12 cellular contexts compared by ENCODE assay signal in genomic region chr6:41785254-41785653, GRCh38. TPM values are rescaled to one million over a fixed set of nuclear protein-coding genes. Genes with fewer than 3 reads are reported as not detected.
DNase-seq lines count a peak whose midpoint lies in the region; ATAC-seq and TF ChIP-seq lines count a peak whose summit lies in the region.
"Had no signal": no experiment of that assay in that cellular context is flagged by ENCODE, and none has a peak within 500 bp of the region (broad histone marks: within the 10 kb centered on the region; RNA-seq: fewer than 3 reads in every experiment).

No MANE protein-coding gene starts in this region.

- TF ChIP-seq POLR2A in sigmoid colon (IDR thresholded peaks at IDR 0.05) = no peak

- H3K4me3 ChIP-seq in left lung (peak overlapping the region in 1 of 2 donors; percentile 69), sigmoid colon (no peak overlapping the region)

- 94% methylated on average over 11 of the region's 11 CpGs for WGBS in sigmoid colon, 2 donors

- no peaks in the 10 kb centered on the region for H3K27me3 ChIP-seq in left lung
- H3K27me3 ChIP-seq in sigmoid colon = no peaks in the 10 kb centered on the region

- H3K27ac ChIP-seq in left lung (peak overlapping the region; percentile 13 to 41), sigmoid colon (peak overlapping the region in 2 of 4 donors; percentile 98)

- no peak for TF ChIP-seq EP300 in sigmoid colon (IDR thresholded peaks at IDR 0.05)

- H3K27ac Mint-ChIP-seq in activated naive CD8-positive, alpha-beta T cell = no peak overlapping the region
- no peak overlapping the region for H3K27ac Mint-ChIP-seq in activated naive CD8-positive, alpha-beta T cell treated with anti-CD3 and anti-CD28 coated beads for 36 hours
- no peak overlapping the region for H3K27ac Mint-ChIP-seq in activated CD8-positive, alpha-beta T cell treated with anti-CD3 and anti-CD28 coated beads for 36 hours
- H3K27ac Mint-ChIP-seq in stimulated activated naive B cell treated with anti-CD40 and anti-IgM and Interleukin-4, amounts not matched to agents 10 μg/mL and 1 μg/mL and 100 μg/mL, for 72 hours = peak overlapping the region; percentile 44

- H3K36me3 ChIP-seq in left lung (peaks cover 0 to 13% of the 10 kb centered on the region in 2 donors), sigmoid colon (peaks cover 0 to 16% (median 4%) of the 10 kb centered on the region in 4 donors)

- H3K9me3 ChIP-seq in left lung (no peaks in the 10 kb centered on the region), sigmoid colon (no peaks in the 10 kb centered on the region)

- CTCF ChIA-PET in activated CD8-positive, alpha-beta T cell treated with anti-CD3 and anti-CD28 coated beads for 36 hours (lab: Charles Lee) = interaction anchor here (0.7 to 12.8 kb wide), 14 partner anchors 9 to 319 kb away, joined by 3 to 214 read pairs (median 4); partner anchors contain the start of genes BYSL, MED20 and TAF8

- intact Hi-C loops in activated CD8-positive, alpha-beta T cell treated with anti-CD3 and anti-CD28 coated beads for 36 hours (cut with micrococcal nuclease) = loop anchor here (10.0 kb wide), 1 partner anchor 140 kb away; the partner anchor contains the start of genes BYSL and MED20
- intact Hi-C loops in left lung (cut with DNase I) (no loop called here), sigmoid colon (cut with DNase I) (loop anchor here (5.0 to 10.0 kb wide), 3 partner anchors 78 to 710 kb away; partner anchors contain the start of genes NFYA, OARD1 and USP49)

- peak overlapping the region; percentile 98 for H3K4me3 Mint-ChIP-seq in activated naive CD8-positive, alpha-beta T cell
- H3K4me3 Mint-ChIP-seq in activated naive CD8-positive, alpha-beta T cell treated with anti-CD3 and anti-CD28 coated beads for 36 hours = no peak overlapping the region
- H3K4me3 Mint-ChIP-seq in activated CD8-positive, alpha-beta T cell treated with anti-CD3 and anti-CD28 coated beads for 36 hours = peak overlapping the region; percentile 91
- peak overlapping the region; percentile 95 to 98 for H3K4me3 Mint-ChIP-seq in stimulated activated naive B cell treated with anti-CD40 and anti-IgM and Interleukin-4, amounts not matched to agents 10 μg/mL and 1 μg/mL and 100 μg/mL, for 72 hours

- no peak for TF ChIP-seq CTCF in activated CD8-positive, alpha-beta T cell treated with anti-CD3 and anti-CD28 coated beads for 36 hours (IDR thresholded peaks at IDR 0.05)
- TF ChIP-seq CTCF in left lung (IDR thresholded peaks at IDR 0.05) = no peak
- no peak for TF ChIP-seq CTCF in sigmoid colon (IDR thresholded peaks at IDR 0.05)

- POLR2A ChIA-PET in activated CD8-positive, alpha-beta T cell treated with anti-CD3 and anti-CD28 coated beads for 36 hours (lab: Charles Lee) = interaction anchor here (0.8 to 4.8 kb wide), 3 partner anchors 136 to 263 kb away, joined by 4 to 49 read pairs (median 37); partner anchors contain the start of genes BYSL, MED20 and TAF8

- peaks cover 23% of the 10 kb centered on the region for H3K4me1 Mint-ChIP-seq in activated naive CD8-positive, alpha-beta T cell (ENCODE audit: low read depth)
- peaks cover 27% of the 10 kb centered on the region for H3K4me1 Mint-ChIP-seq in activated naive CD8-positive, alpha-beta T cell treated with anti-CD3 and anti-CD28 coated beads for 36 hours
- peaks cover 23% of the 10 kb centered on the region for H3K4me1 Mint-ChIP-seq in activated CD8-positive, alpha-beta T cell treated with anti-CD3 and anti-CD28 coated beads for 36 hours (ENCODE audit: low read depth)
- H3K4me1 Mint-ChIP-seq in stimulated activated naive B cell treated with anti-CD40 and anti-IgM and Interleukin-4, amounts not matched to agents 10 μg/mL and 1 μg/mL and 100 μg/mL, for 72 hours = peaks cover 26 to 42% of the 10 kb centered on the region in 2 donors

- H3K4me1 ChIP-seq in left lung (peaks cover 17 to 66% of the 10 kb centered on the region in 2 donors), sigmoid colon (peaks cover 0 to 45% (median 37%) of the 10 kb centered on the region in 4 donors)

- no peak for ATAC-seq in activated CD8-positive, alpha-beta T cell treated with anti-CD3 and anti-CD28 coated beads for 36 hours
- no peak for ATAC-seq in left lung
- ATAC-seq in stimulated activated naive B cell treated with anti-CD40 and anti-IgM and Interleukin-4, amounts not matched to agents 10 μg/mL and 1 μg/mL and 100 μg/mL, for 72 hours (replicated peaks) = no peak

- no peak for DNase-seq in activated naive CD8-positive, alpha-beta T cell treated with anti-CD3 and anti-CD28 coated beads for 36 hours
- no peak for DNase-seq in activated CD8-positive, alpha-beta T cell treated with anti-CD3 and anti-CD28 coated beads for 36 hours
- DNase-seq in left lung (no peak), sigmoid colon (no peak), NCI-H2171 (lab: John Stamatoyannopoulos, UW) (no peak), epidermal melanocyte (ENCODE audit: insufficient read length, low spot score) (no peak)
- DNase-seq in stimulated activated naive B cell treated with anti-CD40 and anti-IgM and Interleukin-4, amounts not matched to agents 10 μg/mL and 1 μg/mL and 100 μg/mL, for 72 hours = no peak
- DNase-seq: effector CD4-positive, alpha-beta T cell; NCI-H1694; stimulated activated naive CD4-positive, alpha-beta T cell had no signal

- H3K9me3 Mint-ChIP-seq in activated naive CD8-positive, alpha-beta T cell (ENCODE audit: low read depth) = no peaks in the 10 kb centered on the region
- no peaks in the 10 kb centered on the region for H3K9me3 Mint-ChIP-seq in activated naive CD8-positive, alpha-beta T cell treated with anti-CD3 and anti-CD28 coated beads for 36 hours
- no peaks in the 10 kb centered on the region for H3K9me3 Mint-ChIP-seq in activated CD8-positive, alpha-beta T cell treated with anti-CD3 and anti-CD28 coated beads for 36 hours
- no peaks in the 10 kb centered on the region for H3K9me3 Mint-ChIP-seq in stimulated activated naive B cell treated with anti-CD40 and anti-IgM and Interleukin-4, amounts not matched to agents 10 μg/mL and 1 μg/mL and 100 μg/mL, for 72 hours

- peaks cover 6% of the 10 kb centered on the region for H3K36me3 Mint-ChIP-seq in activated naive CD8-positive, alpha-beta T cell
- H3K36me3 Mint-ChIP-seq in activated naive CD8-positive, alpha-beta T cell treated with anti-CD3 and anti-CD28 coated beads for 36 hours = peaks cover 16% of the 10 kb centered on the region
- peaks cover 19% of the 10 kb centered on the region for H3K36me3 Mint-ChIP-seq in activated CD8-positive, alpha-beta T cell treated with anti-CD3 and anti-CD28 coated beads for 36 hours (ENCODE audit: low read depth)
- peaks cover 7 to 17% of the 10 kb centered on the region in 2 donors for H3K36me3 Mint-ChIP-seq in stimulated activated naive B cell treated with anti-CD40 and anti-IgM and Interleukin-4, amounts not matched to agents 10 μg/mL and 1 μg/mL and 100 μg/mL, for 72 hours

- H3K27me3 Mint-ChIP-seq in activated naive CD8-positive, alpha-beta T cell = no peaks in the 10 kb centered on the region
- H3K27me3 Mint-ChIP-seq in activated naive CD8-positive, alpha-beta T cell treated with anti-CD3 and anti-CD28 coated beads for 36 hours = peaks cover 9% of the 10 kb centered on the region
- peaks cover 6% of the 10 kb centered on the region for H3K27me3 Mint-ChIP-seq in activated CD8-positive, alpha-beta T cell treated with anti-CD3 and anti-CD28 coated beads for 36 hours
- H3K27me3 Mint-ChIP-seq in stimulated activated naive B cell treated with anti-CD40 and anti-IgM and Interleukin-4, amounts not matched to agents 10 μg/mL and 1 μg/mL and 100 μg/mL, for 72 hours = no peaks in the 10 kb centered on the region

RNA-seq across cellular contexts. Expression of gene TOMM6, which starts 2.2 kb away (rescaled TPM):
- total RNA-seq in activated naive CD8-positive, alpha-beta T cell treated with anti-CD3 and anti-CD28 coated beads for 36 hours = 100 to 1,000 TPM; 423 to 429 TPM
- 100 to 1,000 TPM; 310 to 314 TPM for total RNA-seq in activated CD8-positive, alpha-beta T cell treated with anti-CD3 and anti-CD28 coated beads for 36 hours
- total RNA-seq in left lung = 100 to 1,000 TPM; 169 to 176 TPM
- total RNA-seq in sigmoid colon = 100 to 1,000 TPM; 116 to 154 (median 151) TPM
- 100 to 1,000 TPM; 209 to 309 (median 254) TPM for polyA plus RNA-seq in sigmoid colon

RNA-seq across cellular contexts. Expression of gene PRICKLE4, which starts 4.7 kb away (rescaled TPM):
- not detected for total RNA-seq in activated naive CD8-positive, alpha-beta T cell treated with anti-CD3 and anti-CD28 coated beads for 36 hours
- total RNA-seq in activated CD8-positive, alpha-beta T cell treated with anti-CD3 and anti-CD28 coated beads for 36 hours = not detected
- total RNA-seq in left lung = 10 to 100 TPM in 1 of 2 donors, 1 to 10 TPM in 1; 7.9 to 13.1 TPM
- total RNA-seq in sigmoid colon = 10 to 100 TPM in 1 of 4 donors, 1 to 10 TPM in 3; 2.0 to 13.8 (median 4.4) TPM
- 1 to 10 TPM in 1 of 3 donors, not detected in 2; 1.5 TPM for polyA plus RNA-seq in sigmoid colon
- total RNA-seq: SK-MEL-5 had no signal

RNA-seq across cellular contexts. Expression of gene FRS3, which starts 5.6 kb away (rescaled TPM):
- total RNA-seq in activated naive CD8-positive, alpha-beta T cell treated with anti-CD3 and anti-CD28 coated beads for 36 hours = 1 to 10 TPM; 3.1 to 5.2 TPM
- 1 to 10 TPM; 3.2 to 4.1 TPM for total RNA-seq in activated CD8-positive, alpha-beta T cell treated with anti-CD3 and anti-CD28 coated beads for 36 hours
- 1 to 10 TPM; 5.3 to 5.7 TPM for total RNA-seq in left lung
- total RNA-seq in sigmoid colon = 1 to 10 TPM; 4.1 to 4.9 (median 4.7) TPM
- 1 to 10 TPM; 1.6 to 4.8 (median 3.3) TPM for polyA plus RNA-seq in sigmoid colon

RNA-seq across cellular contexts. Expression of gene PGC, which starts 38.1 kb away (rescaled TPM):
- total RNA-seq in activated naive CD8-positive, alpha-beta T cell treated with anti-CD3 and anti-CD28 coated beads for 36 hours = not detected
- total RNA-seq in activated CD8-positive, alpha-beta T cell treated with anti-CD3 and anti-CD28 coated beads for 36 hours = not detected
- total RNA-seq in left lung = 100 to 1,000 TPM; 175 to 266 TPM
- total RNA-seq in sigmoid colon = not detected
- 10 to 100 TPM in 1 of 3 donors, 1 to 10 TPM in 1, under 1 TPM in 1; 0.07 to 12.6 (median 9.2) TPM for polyA plus RNA-seq in sigmoid colon
- total RNA-seq: SK-MEL-5 had no signal

RNA-seq across cellular contexts. Expression of gene TFEB, which starts 49.8 kb away (rescaled TPM):
- total RNA-seq in activated naive CD8-positive, alpha-beta T cell treated with anti-CD3 and anti-CD28 coated beads for 36 hours = 10 to 100 TPM in 1 of 2 experiments, 1 to 10 TPM in 1; 9.3 to 11.5 TPM
- total RNA-seq in activated CD8-positive, alpha-beta T cell treated with anti-CD3 and anti-CD28 coated beads for 36 hours = 10 to 100 TPM; 14.6 to 15.9 TPM
- total RNA-seq in left lung (10 to 100 TPM; 22.0 to 37.0 TPM), sigmoid colon (10 to 100 TPM; 21.0 to 28.5 (median 24.2) TPM)
- 10 to 100 TPM; 28.2 to 40.9 (median 34.0) TPM for polyA plus RNA-seq in sigmoid colon

Comparison
In these comparisons a context has a peak if more than half of its experiments do, and no peak if none do; other contexts are left out.
1. intact Hi-C loops: an anchor here in activated CD8-positive, alpha-beta T cell treated with anti-CD3 and anti-CD28 coated beads for 36 hours (10.0 kb wide) and sigmoid colon (5.0 to 10.0 kb wide); none called in left lung.